Comparison of ENCODE assay signal across 25 cellular contexts in genomic region chr15:52980446-52980845, GRCh38.
"Had no signal": no experiment of that assay in that cellular context is flagged by ENCODE, and none has a peak within 500 bp of the region (broad histone marks: within the 10 kb centered on the region; RNA-seq: fewer than 3 reads in every experiment).

No MANE protein-coding gene starts in this region.

- DNase-seq: Kasumi-1, MV-4-11, NCI-H1048, NCI-H1105, NCI-H1417, NCI-H1436 treated with DMSO at 0.1 percent for 48 hours, NCI-H1694, NCI-H187 treated with DMSO at 0.1 percent for 48 hours, NCI-H2029 treated with DMSO at 0.1 percent for 48 hours, NCI-H345, NCI-H524, NCI-H526 treated with DMSO at 0.1 percent for 48 hours, NCI-H748 treated with DMSO at 0.1 percent for 48 hours, PC-3, SHP77 treated with DMSO at 0.1 percent for 48 hours, SJCRH30, T-helper 1 cell had no signal

- H3K4me3 ChIP-seq: K562, SJCRH30 had no signal

- H3K27ac ChIP-seq: HL-60, KMS-11, RWPE1, SJCRH30 had no signal

- H3K4me1 ChIP-seq: SJCRH30 had no signal

- ATAC-seq: K562, Panc1, PC-3, Right ventricle myocardium inferior, SK-N-SH treated with all-trans-retinoic acid at 6 μM for 48 hours had no signal

- H3K27ac Mint-ChIP-seq: IgD-negative memory B cell had no signal

- H3K9ac ChIP-seq: KMS-11 had no signal

- H3K27me3 ChIP-seq: SJCRH30 had no signal

- H3K4me2 ChIP-seq: KMS-11 had no signal
